ENCODE assay signal across 1 cellular context in genomic region chr15:73866881-73867410, GRCh38.
TF ChIP-seq lines count a peak whose summit lies in the region.

No MANE protein-coding gene starts in this region.

TF ChIP-seq in GM23338, 12 proteins besides CTCF, POLR2A, EP300 and RAD21 (continued from another document):
- TF ChIP-seq, protein P1, sequence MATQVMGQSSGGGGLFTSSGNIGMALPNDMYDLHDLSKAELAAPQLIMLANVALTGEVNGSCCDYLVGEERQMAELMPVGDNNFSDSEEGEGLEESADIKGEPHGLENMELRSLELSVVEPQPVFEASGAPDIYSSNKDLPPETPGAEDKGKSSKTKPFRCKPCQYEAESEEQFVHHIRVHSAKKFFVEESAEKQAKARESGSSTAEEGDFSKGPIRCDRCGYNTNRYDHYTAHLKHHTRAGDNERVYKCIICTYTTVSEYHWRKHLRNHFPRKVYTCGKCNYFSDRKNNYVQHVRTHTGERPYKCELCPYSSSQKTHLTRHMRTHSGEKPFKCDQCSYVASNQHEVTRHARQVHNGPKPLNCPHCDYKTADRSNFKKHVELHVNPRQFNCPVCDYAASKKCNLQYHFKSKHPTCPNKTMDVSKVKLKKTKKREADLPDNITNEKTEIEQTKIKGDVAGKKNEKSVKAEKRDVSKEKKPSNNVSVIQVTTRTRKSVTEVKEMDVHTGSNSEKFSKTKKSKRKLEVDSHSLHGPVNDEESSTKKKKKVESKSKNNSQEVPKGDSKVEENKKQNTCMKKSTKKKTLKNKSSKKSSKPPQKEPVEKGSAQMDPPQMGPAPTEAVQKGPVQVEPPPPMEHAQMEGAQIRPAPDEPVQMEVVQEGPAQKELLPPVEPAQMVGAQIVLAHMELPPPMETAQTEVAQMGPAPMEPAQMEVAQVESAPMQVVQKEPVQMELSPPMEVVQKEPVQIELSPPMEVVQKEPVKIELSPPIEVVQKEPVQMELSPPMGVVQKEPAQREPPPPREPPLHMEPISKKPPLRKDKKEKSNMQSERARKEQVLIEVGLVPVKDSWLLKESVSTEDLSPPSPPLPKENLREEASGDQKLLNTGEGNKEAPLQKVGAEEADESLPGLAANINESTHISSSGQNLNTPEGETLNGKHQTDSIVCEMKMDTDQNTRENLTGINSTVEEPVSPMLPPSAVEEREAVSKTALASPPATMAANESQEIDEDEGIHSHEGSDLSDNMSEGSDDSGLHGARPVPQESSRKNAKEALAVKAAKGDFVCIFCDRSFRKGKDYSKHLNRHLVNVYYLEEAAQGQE (IDR thresholded peaks at IDR 0.05; ENCODE audit: unreplicated experiment), result no peak
